In genomic region chr3:107339690-107340089, GRCh38 we compare ENCODE assay signal across 2 cellular contexts. TPM values are rescaled to one million over a fixed set of nuclear protein-coding genes. Genes with fewer than 3 reads are reported as not detected.
"Had no signal": no experiment of that assay in that cellular context is flagged by ENCODE, and none has a peak within 500 bp of the region (broad histone marks: within the 10 kb centered on the region; RNA-seq: fewer than 3 reads in every experiment).

No MANE protein-coding gene starts in this region.

RNA-seq across cellular contexts. Expression of gene CCDC54, which starts 37.5 kb away (rescaled TPM):
- total RNA-seq: G401, GM12878 had no signal
